ENCODE assay signal across 20 cellular contexts in the genomic region with DNA sequence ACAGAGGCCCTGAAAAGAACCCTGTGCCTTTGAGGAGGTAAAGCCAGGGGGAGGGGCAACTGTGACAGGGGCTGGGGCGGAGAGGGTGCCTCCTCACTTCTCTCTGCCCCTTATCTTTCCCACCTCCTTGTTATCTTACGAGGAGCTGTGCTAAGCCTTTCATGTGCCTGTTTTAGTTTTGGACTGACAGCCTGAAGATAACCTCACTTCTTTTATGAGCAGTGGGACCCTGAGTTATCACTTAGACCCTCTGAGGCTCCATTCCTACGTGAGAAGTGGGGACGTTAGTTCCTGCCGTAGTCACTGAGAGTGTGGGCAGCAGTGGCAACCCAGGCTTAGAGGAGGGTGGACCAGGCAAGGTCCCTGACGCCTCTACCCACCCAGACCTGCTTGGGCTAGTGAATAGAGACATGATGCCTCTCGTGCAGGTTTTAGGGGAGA.
"Had no signal": no experiment of that assay in that cellular context is flagged by ENCODE, and none has a peak within 500 bp of the region (broad histone marks: within the 10 kb centered on the region; RNA-seq: fewer than 3 reads in every experiment).

No MANE protein-coding gene starts in this region.

- H3K4me1 ChIP-seq: esophagus squamous epithelium, gastrocnemius medialis, parathyroid adenoma, suprapubic skin, tibial nerve had no signal

- H3K4me1 Mint-ChIP-seq: activated naive CD8-positive, alpha-beta T cell treated with anti-CD3 and anti-CD28 coated beads for 36 hours; central memory CD8-positive, alpha-beta T cell; nephron had no signal

- H3K9me3 Mint-ChIP-seq: activated naive CD8-positive, alpha-beta T cell treated with anti-CD3 and anti-CD28 coated beads for 36 hours; activated T-cell treated with anti-CD3 and anti-CD28 coated beads, Interleukin-2, amount 50 U/mL, for 4 hours; central memory CD8-positive, alpha-beta T cell; effector memory CD8-positive, alpha-beta T cell; nephron; stimulated activated naive CD8-positive, alpha-beta T cell treated with anti-CD3 and anti-CD28 coated beads, Interleukin-15, amount 100 ng/mL, for 72 hours; T-helper 1 cell treated with Interleukin-12 subunit alpha and Interleukin-12 subunit beta and Interleukin-4 antibody, amounts not matched to agents 30 μg/mL and 1 μg/mL, for 36 hours had no signal

- H3K27ac Mint-ChIP-seq: activated naive CD8-positive, alpha-beta T cell treated with anti-CD3 and anti-CD28 coated beads for 36 hours; effector memory CD8-positive, alpha-beta T cell; nephron; stimulated activated naive CD8-positive, alpha-beta T cell treated with anti-CD3 and anti-CD28 coated beads, Interleukin-15, amount 100 ng/mL, for 72 hours; T-helper 1 cell treated with Interleukin-12 subunit alpha and Interleukin-12 subunit beta and Interleukin-4 antibody, amounts not matched to agents 30 μg/mL and 1 μg/mL, for 36 hours had no signal

- H3K36me3 Mint-ChIP-seq: activated naive CD8-positive, alpha-beta T cell treated with anti-CD3 and anti-CD28 coated beads for 36 hours had no signal

- H3K27me3 ChIP-seq: gastrocnemius medialis, neutrophil, tibial nerve had no signal

- H3K4me3 ChIP-seq: esophagus squamous epithelium, gastrocnemius medialis, suprapubic skin, tibial nerve had no signal

- H3K9me3 ChIP-seq: esophagus squamous epithelium, gastrocnemius medialis, neutrophil, suprapubic skin, tibial nerve had no signal

- DNase-seq: activated CD8-positive, alpha-beta memory T cell treated with anti-CD3 and anti-CD28 coated beads, Interleukin-2, amount 50 U/mL, for 4 hours; activated naive CD4-positive, alpha-beta T cell treated with Interleukin-2 at 50 U/mL for 16 hours; activated naive CD8-positive, alpha-beta T cell treated with anti-CD3 and anti-CD28 coated beads for 36 hours; activated T-cell treated with anti-CD3 and anti-CD28 coated beads, Interleukin-2, amount 50 U/mL, for 4 hours; effector memory CD8-positive, alpha-beta T cell; esophagus squamous epithelium; gastrocnemius medialis; hypothalamus; left ventricle myocardium superior; right cardiac atrium; stimulated activated CD4-positive, alpha-beta T cell treated with anti-CD3 and anti-CD28 coated beads, Interleukin-1b, Interleukin-23, amount 100 ng/mL, for 48 hours; stimulated activated naive CD8-positive, alpha-beta T cell treated with anti-CD3 and anti-CD28 coated beads, Interleukin-15, amount 100 ng/mL, for 72 hours; T1000 had no signal

- ATAC-seq: activated T-cell treated with anti-CD3 and anti-CD28 coated beads, Interleukin-2, amount 50 U/mL, for 4 hours; effector memory CD8-positive, alpha-beta T cell; gastrocnemius medialis; left ventricle myocardium superior; right cardiac atrium; stimulated activated naive CD8-positive, alpha-beta T cell treated with anti-CD3 and anti-CD28 coated beads, Interleukin-15, amount 100 ng/mL, for 72 hours had no signal

- H3K9ac ChIP-seq: parathyroid adenoma had no signal

- H3K27me3 Mint-ChIP-seq: activated naive CD8-positive, alpha-beta T cell treated with anti-CD3 and anti-CD28 coated beads for 36 hours; stimulated activated naive CD8-positive, alpha-beta T cell treated with anti-CD3 and anti-CD28 coated beads, Interleukin-15, amount 100 ng/mL, for 72 hours had no signal

- H3K4me3 Mint-ChIP-seq: activated naive CD8-positive, alpha-beta T cell treated with anti-CD3 and anti-CD28 coated beads for 36 hours; activated T-cell treated with anti-CD3 and anti-CD28 coated beads, Interleukin-2, amount 50 U/mL, for 4 hours; central memory CD8-positive, alpha-beta T cell; effector memory CD8-positive, alpha-beta T cell; nephron; stimulated activated naive CD8-positive, alpha-beta T cell treated with anti-CD3 and anti-CD28 coated beads, Interleukin-15, amount 100 ng/mL, for 72 hours; T-helper 1 cell treated with Interleukin-12 subunit alpha and Interleukin-12 subunit beta and Interleukin-4 antibody, amounts not matched to agents 30 μg/mL and 1 μg/mL, for 36 hours had no signal

- H3K27ac ChIP-seq: esophagus squamous epithelium, gastrocnemius medialis, neutrophil, parathyroid adenoma, suprapubic skin, tibial nerve had no signal

- H3K36me3 ChIP-seq: esophagus squamous epithelium, gastrocnemius medialis, neutrophil, suprapubic skin, tibial nerve had no signal
